Comparison of ENCODE assay signal across 1 cellular context in the genomic region with DNA sequence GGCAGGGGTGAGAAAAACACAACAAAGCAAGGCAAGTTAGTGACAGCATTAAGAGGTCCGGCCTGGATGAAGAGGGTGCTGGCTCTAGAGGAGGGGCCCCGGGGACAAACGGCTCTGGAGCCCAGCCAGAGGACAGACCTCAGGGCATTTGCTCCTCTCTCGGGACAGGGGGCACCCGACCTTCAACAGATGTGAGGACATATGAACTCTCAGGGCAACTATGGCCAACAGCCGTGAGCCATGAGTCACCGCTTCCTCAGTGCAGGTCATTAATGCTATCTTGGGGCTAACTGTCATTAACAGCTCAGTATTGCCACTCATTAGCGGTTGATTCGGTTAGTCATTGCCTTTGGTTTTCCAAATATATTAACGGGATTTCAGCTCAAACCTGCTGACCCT.
A peak's percentile ranks its signal among the peaks of the same experiment; 100 is the strongest.
TF ChIP-seq lines count a peak whose summit lies in the region.

No MANE protein-coding gene starts in this region.

TF ChIP-seq in A549, 52 proteins besides CTCF, POLR2A, EP300 and RAD21:
- no peak for TF ChIP-seq KDM5A (IDR thresholded peaks at IDR 0.05)
- no peak for TF ChIP-seq FOSL2 (IDR thresholded peaks at IDR 0.05)
- TF ChIP-seq FOSL2 (CRISPR knock-in tag; IDR thresholded peaks at IDR 0.05): peak; percentile 35; the same call in 1 of the 2 replicates
- TF ChIP-seq, protein P1, sequence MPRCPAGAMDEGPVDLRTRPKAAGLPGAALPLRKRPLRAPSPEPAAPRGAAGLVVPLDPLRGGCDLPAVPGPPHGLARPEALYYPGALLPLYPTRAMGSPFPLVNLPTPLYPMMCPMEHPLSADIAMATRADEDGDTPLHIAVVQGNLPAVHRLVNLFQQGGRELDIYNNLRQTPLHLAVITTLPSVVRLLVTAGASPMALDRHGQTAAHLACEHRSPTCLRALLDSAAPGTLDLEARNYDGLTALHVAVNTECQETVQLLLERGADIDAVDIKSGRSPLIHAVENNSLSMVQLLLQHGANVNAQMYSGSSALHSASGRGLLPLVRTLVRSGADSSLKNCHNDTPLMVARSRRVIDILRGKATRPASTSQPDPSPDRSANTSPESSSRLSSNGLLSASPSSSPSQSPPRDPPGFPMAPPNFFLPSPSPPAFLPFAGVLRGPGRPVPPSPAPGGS (IDR thresholded peaks at IDR 0.05): no peak
- no peak for TF ChIP-seq NFE2L2 (conservative IDR thresholded peaks at IDR 0.05; ENCODE audit: low read length)
- no peak for TF ChIP-seq ZNF302 (CRISPR knock-in tag; IDR thresholded peaks at IDR 0.05)
TF ChIP-seq in A549: peak in this region for 1.
